In the genomic region with DNA sequence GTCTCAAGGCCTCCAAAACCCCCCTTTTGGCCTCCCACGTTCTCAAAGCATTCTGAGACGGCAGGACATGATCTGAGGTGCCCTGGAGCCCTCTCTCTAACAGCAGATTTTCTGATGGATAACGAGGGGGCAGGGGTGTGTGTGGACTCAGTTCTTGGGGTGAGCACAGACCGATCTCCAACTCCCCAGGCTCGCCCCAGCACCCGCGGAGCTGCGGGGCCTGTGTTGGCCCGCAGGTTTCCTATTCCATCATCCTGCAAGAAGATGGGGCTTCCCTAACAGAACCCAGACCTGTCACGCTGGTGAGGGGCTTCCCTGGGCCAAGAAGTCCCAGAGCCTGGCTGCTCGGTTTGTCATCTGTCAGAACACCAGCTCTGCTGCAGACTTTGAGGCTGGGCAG, we compare ENCODE assay signal across 25 cellular contexts.
"Had no signal": no experiment of that assay in that cellular context is flagged by ENCODE, and none has a peak within 500 bp of the region (broad histone marks: within the 10 kb centered on the region; RNA-seq: fewer than 3 reads in every experiment).

No MANE protein-coding gene starts in this region.

- H3K4me3 ChIP-seq: body of pancreas, colonic mucosa, esophagus squamous epithelium, gastroesophageal sphincter, heart right ventricle had no signal

- H3K27ac ChIP-seq: body of pancreas, colonic mucosa, epithelial cell of prostate, esophagus squamous epithelium, gastroesophageal sphincter, heart right ventricle had no signal

- H3K9me3 ChIP-seq: body of pancreas, colonic mucosa, esophagus squamous epithelium, gastroesophageal sphincter, heart right ventricle had no signal

- H3K36me3 ChIP-seq: colonic mucosa, esophagus squamous epithelium, gastroesophageal sphincter, heart right ventricle had no signal

- DNase-seq: activated CD4-positive, alpha-beta T cell treated with anti-CD3 and anti-CD28 coated beads for 48 hours; activated CD4-positive, alpha-beta T cell treated with anti-CD3 and anti-CD28 coated beads, Interleukin-2, amount 50 U/mL, for 1 hour; activated CD4-positive, alpha-beta T cell treated with anti-CD3 and anti-CD28 coated beads, Interleukin-2, amount 50 U/mL, for 48 hours; activated CD8-positive, alpha-beta memory T cell treated with anti-CD3 and anti-CD28 coated beads for 24 hours; activated CD8-positive, alpha-beta T cell treated with anti-CD3 and anti-CD28 coated beads for 36 hours; activated effector memory CD4-positive, alpha-beta T cell treated with Interleukin-2 at 50 U/mL for 16 hours; activated gamma-delta T cell treated with Interleukin-2 at 50 U/mL for 16 hours; activated naive CD4-positive, alpha-beta T cell treated with anti-CD3 and anti-CD28 coated beads, Interleukin-2, amount 50 U/mL, for 16 hours; activated naive CD4-positive, alpha-beta T cell treated with Interleukin-2 at 50 U/mL for 16 hours; activated T-cell treated with anti-CD3 and anti-CD28 coated beads, Interleukin-2, amount 50 U/mL, for 4 hours; amygdala; aorta; body of pancreas; central memory CD4-positive, alpha-beta T cell; cerebellar nuclear complex; colonic mucosa; effector CD8-positive, alpha-beta T cell; esophagus squamous epithelium; foreskin melanocyte; heart right ventricle; T-helper 1 cell; T-helper 17 cell; T1000 had no signal

- H3K4me1 ChIP-seq: body of pancreas, colonic mucosa, heart right ventricle had no signal

- H3K27me3 ChIP-seq: body of pancreas, colonic mucosa, esophagus squamous epithelium, gastroesophageal sphincter, heart right ventricle had no signal
